In genomic region chrX:53284684-53285447, GRCh38 we compare ENCODE assay signal across 1 cellular context.
TF ChIP-seq lines count a peak whose summit lies in the region.

No MANE protein-coding gene starts in this region.

TF ChIP-seq in neural cell, 6 proteins besides CTCF, POLR2A, EP300 and RAD21 (continued from another document):
- no peak for TF ChIP-seq REST (IDR thresholded peaks at IDR 0.05; ENCODE audit: borderline replicate concordance)
